9 cellular contexts compared by ENCODE assay signal in genomic region chr7:99265848-99266247, GRCh38. TPM values are rescaled to one million over a fixed set of nuclear protein-coding genes. Genes with fewer than 3 reads are reported as not detected.
"Had no signal": no experiment of that assay in that cellular context is flagged by ENCODE, and none has a peak within 500 bp of the region (broad histone marks: within the 10 kb centered on the region; RNA-seq: fewer than 3 reads in every experiment).

No MANE protein-coding gene starts in this region.

- H3K36me3 ChIP-seq: HAP-1 had no signal

- H3K9me3 ChIP-seq: HAP-1 had no signal

- H3K4me1 ChIP-seq: HAP-1 had no signal

- DNase-seq: GM23248, GOT3, H7 had no signal

- ATAC-seq: HCT116 had no signal

- H3K27ac ChIP-seq: GM23248 had no signal

- H3K4me3 ChIP-seq: GM23248, HAP-1 had no signal

- H2AFZ ChIP-seq: GM23248 had no signal

- FAIRE-seq: HTR-8/SVneo had no signal

- H3K9ac ChIP-seq: GM23248 had no signal

RNA-seq across cellular contexts. Expression of gene MYH16, which starts 6.8 kb away (rescaled TPM):
- total RNA-seq: GM23248, H7, HT-29 had no signal
- polyA plus RNA-seq: GM23248, IgD-negative memory B cell had no signal

RNA-seq across cellular contexts. Expression of gene KPNA7, which starts 57.9 kb away (rescaled TPM):
- total RNA-seq: GM23248, H4, H7 had no signal
- polyA plus RNA-seq: GM23248, IgD-negative memory B cell had no signal
